In genomic region chr19:4061178-4061682, GRCh38 we compare ENCODE assay signal across 1 cellular context.
TF ChIP-seq lines count a peak whose summit lies in the region.

No MANE protein-coding gene starts in this region.

TF ChIP-seq in HepG2, 621 proteins besides CTCF, POLR2A, EP300 and RAD21 (continued from another document and continues in another):
- TF ChIP-seq ZBED4 (CRISPR knock-in tag; IDR thresholded peaks at IDR 0.05; ENCODE audit: borderline replicate concordance): peak; percentile 93
- TF ChIP-seq ZZZ3 (CRISPR knock-in tag; IDR thresholded peaks at IDR 0.05; ENCODE audit: borderline replicate concordance): no peak
- TF ChIP-seq NPAS2 (CRISPR knock-in tag; IDR thresholded peaks at IDR 0.05; ENCODE audit: borderline replicate concordance): no peak
- TF ChIP-seq RORA (CRISPR knock-in tag; IDR thresholded peaks at IDR 0.05): no peak
- TF ChIP-seq SSRP1 (CRISPR knock-in tag; IDR thresholded peaks at IDR 0.05): no peak
- TF ChIP-seq ATAD3A (CRISPR knock-in tag; IDR thresholded peaks at IDR 0.05): no peak
- peak; percentile 29; the same call in 1 of the 2 replicates for TF ChIP-seq SP4 (CRISPR knock-in tag; IDR thresholded peaks at IDR 0.05)
- TF ChIP-seq, protein P1, sequence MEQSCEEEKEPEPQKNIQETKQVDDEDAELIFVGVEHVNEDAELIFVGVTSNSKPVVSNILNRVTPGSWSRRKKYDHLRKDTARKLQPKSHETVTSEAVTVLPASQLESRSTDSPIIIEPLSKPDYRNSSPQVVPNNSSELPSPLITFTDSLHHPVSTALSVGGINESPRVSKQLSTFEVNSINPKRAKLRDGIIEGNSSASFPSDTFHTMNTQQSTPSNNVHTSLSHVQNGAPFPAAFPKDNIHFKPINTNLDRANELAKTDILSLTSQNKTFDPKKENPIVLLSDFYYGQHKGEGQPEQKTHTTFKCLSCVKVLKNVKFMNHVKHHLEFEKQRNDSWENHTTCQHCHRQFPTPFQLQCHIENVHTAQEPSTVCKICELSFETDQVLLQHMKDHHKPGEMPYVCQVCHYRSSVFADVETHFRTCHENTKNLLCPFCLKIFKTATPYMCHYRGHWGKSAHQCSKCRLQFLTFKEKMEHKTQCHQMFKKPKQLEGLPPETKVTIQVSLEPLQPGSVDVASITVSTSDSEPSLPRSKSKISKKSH (CRISPR knock-in tag; IDR thresholded peaks at IDR 0.05; ENCODE audit: borderline replicate concordance): no peak
- TF ChIP-seq, protein P2, sequence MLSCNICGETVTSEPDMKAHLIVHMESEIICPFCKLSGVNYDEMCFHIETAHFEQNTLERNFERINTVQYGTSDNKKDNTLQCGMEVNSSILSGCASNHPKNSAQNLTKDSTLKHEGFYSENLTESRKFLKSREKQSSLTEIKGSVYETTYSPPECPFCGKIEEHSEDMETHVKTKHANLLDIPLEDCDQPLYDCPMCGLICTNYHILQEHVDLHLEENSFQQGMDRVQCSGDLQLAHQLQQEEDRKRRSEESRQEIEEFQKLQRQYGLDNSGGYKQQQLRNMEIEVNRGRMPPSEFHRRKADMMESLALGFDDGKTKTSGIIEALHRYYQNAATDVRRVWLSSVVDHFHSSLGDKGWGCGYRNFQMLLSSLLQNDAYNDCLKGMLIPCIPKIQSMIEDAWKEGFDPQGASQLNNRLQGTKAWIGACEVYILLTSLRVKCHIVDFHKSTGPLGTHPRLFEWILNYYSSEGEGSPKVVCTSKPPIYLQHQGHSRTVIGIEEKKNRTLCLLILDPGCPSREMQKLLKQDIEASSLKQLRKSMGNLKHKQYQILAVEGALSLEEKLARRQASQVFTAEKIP (CRISPR knock-in tag; IDR thresholded peaks at IDR 0.05; ENCODE audit: borderline replicate concordance): no peak
- TF ChIP-seq ZNF619 (CRISPR knock-in tag; IDR thresholded peaks at IDR 0.05): no peak
- TF ChIP-seq ZNF407 (CRISPR knock-in tag; IDR thresholded peaks at IDR 0.05; ENCODE audit: not compliant biosample characterization): no peak
- peak; percentile 26 for TF ChIP-seq RBM39 (IDR thresholded peaks at IDR 0.05; ENCODE audit: low read depth, low read length, poor library complexity, severe bottlenecking)
- 0 out of 2 replicates have a peak, but pooled peaks have one; percentile 13 for TF ChIP-seq NR2C2 (CRISPR knock-in tag; IDR thresholded peaks at IDR 0.05; ENCODE audit: borderline replicate concordance)
- TF ChIP-seq ZNF850 (CRISPR knock-in tag; conservative IDR thresholded peaks at IDR 0.05): no peak
- TF ChIP-seq ZSCAN31 (CRISPR knock-in tag; IDR thresholded peaks at IDR 0.05; ENCODE audit: low read depth): peak; percentile 24; the same call in 1 of the 2 replicates
- TF ChIP-seq ZBTB8A (CRISPR knock-in tag; IDR thresholded peaks at IDR 0.05; ENCODE audit: borderline replicate concordance, low read depth): peak; percentile 97
- TF ChIP-seq HNRNPLL (IDR thresholded peaks at IDR 0.05; ENCODE audit: low read depth, low read length, poor library complexity, severe bottlenecking): peak; percentile 7
- no peak for TF ChIP-seq ARID2 (CRISPR knock-in tag; IDR thresholded peaks at IDR 0.05; ENCODE audit: borderline replicate concordance)
- no peak for TF ChIP-seq RAD51 (IDR thresholded peaks at IDR 0.05; ENCODE audit: borderline replicate concordance)
- TF ChIP-seq, protein P3, sequence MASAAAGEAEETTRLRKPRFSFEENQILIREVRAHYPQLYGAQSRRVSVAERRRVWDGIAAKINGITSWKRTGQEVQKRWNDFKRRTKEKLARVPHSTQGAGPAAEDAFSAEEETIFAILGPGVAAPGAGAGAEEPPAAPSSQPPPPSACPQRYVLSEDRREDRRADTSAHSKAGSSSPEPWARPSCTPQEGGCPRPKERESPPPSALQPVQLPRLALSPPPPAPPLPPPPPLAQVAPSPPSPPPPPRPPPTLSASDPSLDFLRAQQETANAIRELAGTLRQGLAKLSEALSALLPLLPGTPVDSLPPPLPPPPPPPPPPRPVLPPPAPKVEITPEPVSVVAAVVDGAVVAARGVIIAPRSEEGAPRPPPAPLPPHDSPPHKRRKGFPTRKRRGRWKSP (CRISPR knock-in tag; IDR thresholded peaks at IDR 0.05): no peak
- TF ChIP-seq FOXC1 (CRISPR knock-in tag; IDR thresholded peaks at IDR 0.05; ENCODE audit: borderline replicate concordance): 0 out of 2 replicates have a peak, but pooled peaks have one; percentile 7
- peak; percentile 64 for TF ChIP-seq ZFX (CRISPR knock-in tag; IDR thresholded peaks at IDR 0.05; ENCODE audit: low read depth)
- TF ChIP-seq ZSCAN21 (CRISPR knock-in tag; IDR thresholded peaks at IDR 0.05; ENCODE audit: borderline replicate concordance): no peak
- no peak for TF ChIP-seq RELA (CRISPR knock-in tag; IDR thresholded peaks at IDR 0.05)
- no peak for TF ChIP-seq NR2F6 (IDR thresholded peaks at IDR 0.05)
- TF ChIP-seq NR2F6 (CRISPR knock-in tag; IDR thresholded peaks at IDR 0.05): peak; percentile 30; the same call in 1 of the 2 replicates
- TF ChIP-seq ZFY (CRISPR knock-in tag; IDR thresholded peaks at IDR 0.05): peak; percentile 37
- TF ChIP-seq ZNF777 (CRISPR knock-in tag; IDR thresholded peaks at IDR 0.05): no peak
- peak; percentile 89 for TF ChIP-seq AGO2 (optimal IDR thresholded peaks at IDR 0.05; ENCODE audit: low read depth, low read length)
- no peak for TF ChIP-seq ZNF367 (CRISPR knock-in tag; IDR thresholded peaks at IDR 0.05; ENCODE audit: borderline replicate concordance)
- no peak for TF ChIP-seq SP1 (IDR thresholded peaks at IDR 0.05)
- TF ChIP-seq SP1 (CRISPR knock-in tag; IDR thresholded peaks at IDR 0.05): peak; percentile 9; the same call in 1 of the 2 replicates
- TF ChIP-seq FOXP4 (CRISPR knock-in tag; IDR thresholded peaks at IDR 0.05): no peak
- TF ChIP-seq ZNF326 (CRISPR knock-in tag; IDR thresholded peaks at IDR 0.05; ENCODE audit: borderline replicate concordance): 0 out of 2 replicates have a peak, but pooled peaks have one; percentile 76
- peak; percentile 94 for TF ChIP-seq HNRNPL (IDR thresholded peaks at IDR 0.05; ENCODE audit: low read depth, low read length)
